In the genomic region with DNA sequence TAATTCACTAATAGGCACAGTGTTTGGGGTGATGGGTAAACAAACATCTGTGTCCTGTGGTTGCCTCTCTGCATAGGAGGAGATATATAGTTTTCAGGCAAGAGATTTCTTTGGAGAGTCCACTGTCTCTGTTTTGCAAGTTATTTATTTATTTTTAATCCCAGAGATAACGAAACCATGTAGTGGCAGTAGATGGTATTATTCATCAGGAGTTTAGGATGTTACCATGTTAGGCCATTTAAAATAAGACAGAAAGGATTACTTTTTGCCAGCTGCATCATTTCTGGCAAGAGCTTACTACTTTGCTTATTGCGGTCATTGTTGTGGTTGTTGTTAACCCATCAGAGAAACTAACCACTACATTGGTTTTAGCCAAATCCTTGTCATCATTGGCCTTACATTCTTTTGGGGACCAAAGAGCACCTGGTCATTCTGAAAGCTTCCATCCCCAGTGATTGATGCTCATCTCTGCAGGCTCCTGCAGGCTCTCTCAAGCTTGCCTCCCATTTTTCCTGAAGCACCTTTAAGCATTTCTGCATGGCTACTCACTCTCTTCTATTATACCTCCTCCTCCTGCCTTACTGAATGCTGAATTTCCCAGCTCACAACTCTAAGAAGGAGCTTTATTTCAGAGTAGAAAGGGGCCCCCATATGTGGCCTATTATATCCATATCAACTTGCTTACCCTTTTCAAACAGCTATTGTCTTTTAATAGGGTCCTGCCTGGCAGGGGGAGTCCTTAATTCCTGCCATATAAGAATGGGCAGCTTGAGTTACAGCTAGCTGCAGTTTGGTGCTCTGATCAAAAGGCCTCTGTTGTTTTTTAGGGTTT, we compare ENCODE assay signal across 21 cellular contexts.
DNase-seq lines count a peak whose midpoint lies in the region; ATAC-seq and TF ChIP-seq lines count a peak whose summit lies in the region.
"Had no signal": no experiment of that assay in that cellular context is flagged by ENCODE, and none has a peak within 500 bp of the region (broad histone marks: within the 10 kb centered on the region; RNA-seq: fewer than 3 reads in every experiment).

No MANE protein-coding gene starts in this region.

- H3K27ac Mint-ChIP-seq in activated CD8-positive, alpha-beta T cell treated with anti-CD3 and anti-CD28 coated beads, Interleukin-2, amount 10 ng/mL, durations not matched to agents 7 days and 5 days, result no peak overlapping the region
- H3K27ac Mint-ChIP-seq: activated T-helper 2 cell treated with anti-CD3 and anti-CD28 coated beads, Interferon-gamma antibody, Interleukin-2, Interleukin-4, amounts not matched to agents 10 μg/mL and 5 μg/mL and 100 μg/mL, durations not matched to agents 14 hours and 24 hours and 36 hours; CD8-positive, alpha-beta T cell had no signal

- TF ChIP-seq CTCF in fibroblast of lung (conservative IDR thresholded peaks at IDR 0.05 in 1 of 2, IDR thresholded peaks at IDR 0.05 in 1 of 2; ENCODE audit: low read depth in 1 of 2, low read length in 2 of 2), result no peak

- ATAC-seq in GM18511 (IDR thresholded peaks at IDR 0.05; ENCODE audit: unreplicated experiment), result no peak
- ATAC-seq in activated CD8-positive, alpha-beta T cell treated with anti-CD3 and anti-CD28 coated beads, Interleukin-2, amount 10 ng/mL, durations not matched to agents 7 days and 5 days, result no peak
- ATAC-seq: CD8-positive, alpha-beta T cell; esophagus mucosa; HepG2; left colon had no signal

- no peaks in the 10 kb centered on the region for H3K27me3 ChIP-seq in fibroblast of lung (ENCODE audit: control insufficient read depth, insufficient read depth, low read length)
- H3K27me3 ChIP-seq: hepatocyte, suprapubic skin had no signal

- H3K27ac ChIP-seq in fibroblast of lung (ENCODE audit: insufficient read depth, low read length), result no peak overlapping the region
- H3K27ac ChIP-seq: hepatocyte, prostate gland, suprapubic skin, VCaP had no signal

- no peaks in the 10 kb centered on the region for H3K79me2 ChIP-seq in fibroblast of lung (ENCODE audit: control insufficient read depth, insufficient read depth, low read length)
- H3K79me2 ChIP-seq: hepatocyte had no signal

- no peak overlapping the region for H3K9ac ChIP-seq in fibroblast of lung (ENCODE audit: insufficient read depth, low read length)

- H3K36me3 Mint-ChIP-seq in activated CD8-positive, alpha-beta T cell treated with anti-CD3 and anti-CD28 coated beads, Interleukin-2, amount 10 ng/mL, durations not matched to agents 7 days and 5 days (ENCODE audit: low read depth), result no peaks in the 10 kb centered on the region
- H3K36me3 Mint-ChIP-seq: CD8-positive, alpha-beta T cell had no signal

- DNase-seq in NCI-H2227 treated with DMSO at 0.1 percent for 48 hours (lab: John Stamatoyannopoulos, UW) (peak; percentile 11), NCI-H2227 (lab: John Stamatoyannopoulos, UW; ENCODE audit: unreplicated experiment) (no peak), NCI-H2081 treated with DMSO at 0.1 percent for 48 hours (lab: John Stamatoyannopoulos, UW) (peak; percentile 36), fibroblast of lung (ENCODE audit: low read depth in 2 of 2) (peak; percentile 42 to 49), SW 1271 (lab: John Stamatoyannopoulos, UW) (no peak), NCI-H510A (lab: John Stamatoyannopoulos, UW) (no peak)
- DNase-seq in activated CD8-positive, alpha-beta T cell treated with anti-CD3 and anti-CD28 coated beads, Interleukin-2, amount 10 ng/mL, durations not matched to agents 7 days and 5 days, result no peak
- DNase-seq: activated CD8-positive, alpha-beta memory T cell treated with anti-CD3 and anti-CD28 coated beads for 24 hours; CD8-positive, alpha-beta T cell; left colon; NCI-H1048; NCI-H524 treated with DMSO at 0.1 percent for 48 hours; stimulated activated CD4-positive, alpha-beta T cell treated with anti-CD3 and anti-CD28 coated beads, Interleukin-15, amount 100 ng/mL, for 24 hours had no signal

- no peaks in the 10 kb centered on the region for H3K27me3 Mint-ChIP-seq in activated CD8-positive, alpha-beta T cell treated with anti-CD3 and anti-CD28 coated beads, Interleukin-2, amount 10 ng/mL, durations not matched to agents 7 days and 5 days (ENCODE audit: low read depth)

- H3K4me1 Mint-ChIP-seq in activated CD8-positive, alpha-beta T cell treated with anti-CD3 and anti-CD28 coated beads, Interleukin-2, amount 10 ng/mL, durations not matched to agents 7 days and 5 days (ENCODE audit: low read depth), result no peaks in the 10 kb centered on the region

- H3K4me1 ChIP-seq in fibroblast of lung (ENCODE audit: control insufficient read depth, extremely low read depth, insufficient read depth, low read length), result no peaks in the 10 kb centered on the region
- H3K4me1 ChIP-seq: prostate gland, suprapubic skin had no signal

- no peak overlapping the region for H3K4me3 ChIP-seq in fibroblast of lung (replicated peaks in 1 of 4; ENCODE audit: control extremely low read depth in 1 of 4, insufficient read depth in 1 of 4, low read depth in 3 of 4, low read length in 4 of 4)
- H3K4me3 ChIP-seq: hepatocyte, prostate gland, suprapubic skin had no signal

- POLR2A ChIA-PET in activated CD8-positive, alpha-beta T cell treated with anti-CD3 and anti-CD28 coated beads, Interleukin-2, amount 10 ng/mL, durations not matched to agents 7 days and 5 days (lab: Charles Lee), result no interaction called here

- no peaks in the 10 kb centered on the region for H3K9me3 Mint-ChIP-seq in activated CD8-positive, alpha-beta T cell treated with anti-CD3 and anti-CD28 coated beads, Interleukin-2, amount 10 ng/mL, durations not matched to agents 7 days and 5 days (ENCODE audit: insufficient read depth)
- H3K9me3 Mint-ChIP-seq: activated T-helper 2 cell treated with anti-CD3 and anti-CD28 coated beads, Interferon-gamma antibody, Interleukin-2, Interleukin-4, amounts not matched to agents 10 μg/mL and 5 μg/mL and 100 μg/mL, durations not matched to agents 14 hours and 24 hours and 36 hours; CD8-positive, alpha-beta T cell had no signal

- no peak overlapping the region for H2AFZ ChIP-seq in fibroblast of lung (ENCODE audit: low read length)
- H2AFZ ChIP-seq: hepatocyte had no signal

- H3K4me3 Mint-ChIP-seq in activated CD8-positive, alpha-beta T cell treated with anti-CD3 and anti-CD28 coated beads, Interleukin-2, amount 10 ng/mL, durations not matched to agents 7 days and 5 days, result no peak overlapping the region
- H3K4me3 Mint-ChIP-seq: CD8-positive, alpha-beta T cell had no signal

- CTCF ChIA-PET in activated CD8-positive, alpha-beta T cell treated with anti-CD3 and anti-CD28 coated beads, Interleukin-2, amount 10 ng/mL, durations not matched to agents 7 days and 5 days (lab: Charles Lee), result interaction anchor here (0.8 kb wide), 1 partner anchor 10 kb away, joined by 3 read pairs; no protein-coding TSS in a partner anchor

- no peak overlapping the region for H3K4me2 ChIP-seq in fibroblast of lung (ENCODE audit: extremely low read depth, insufficient read depth, low read length)
- H3K4me2 ChIP-seq: hepatocyte had no signal

- no peaks in the 10 kb centered on the region for H4K20me1 ChIP-seq in fibroblast of lung (ENCODE audit: control insufficient read depth, extremely low read depth, insufficient read depth, low read length)

- no peaks in the 10 kb centered on the region for H3K9me3 ChIP-seq in fibroblast of lung (ENCODE audit: control insufficient read depth, insufficient read depth, low read depth, low read length)
- H3K9me3 ChIP-seq: prostate gland, suprapubic skin had no signal

- H3K36me3 ChIP-seq in fibroblast of lung (ENCODE audit: control insufficient read depth, insufficient read depth, low read length), result no peaks in the 10 kb centered on the region
- H3K36me3 ChIP-seq: prostate gland, suprapubic skin had no signal

Comparison
In these comparisons a context has a peak if more than half of its experiments do, and no peak if none do; other contexts are left out.
1. DNase-seq: peak in NCI-H2227 treated with DMSO at 0.1 percent for 48 hours (single experiment), NCI-H2081 treated with DMSO at 0.1 percent for 48 hours (single experiment) and fibroblast of lung (2 of 2); none in NCI-H2227 (single experiment), SW 1271 (0 of 2), NCI-H510A (single experiment) and activated CD8-positive, alpha-beta T cell treated with anti-CD3 and anti-CD28 coated beads, Interleukin-2, amount 10 ng/mL, durations not matched to agents 7 days and 5 days (single experiment).